ENCODE assay signal across 1 cellular context in the genomic region with DNA sequence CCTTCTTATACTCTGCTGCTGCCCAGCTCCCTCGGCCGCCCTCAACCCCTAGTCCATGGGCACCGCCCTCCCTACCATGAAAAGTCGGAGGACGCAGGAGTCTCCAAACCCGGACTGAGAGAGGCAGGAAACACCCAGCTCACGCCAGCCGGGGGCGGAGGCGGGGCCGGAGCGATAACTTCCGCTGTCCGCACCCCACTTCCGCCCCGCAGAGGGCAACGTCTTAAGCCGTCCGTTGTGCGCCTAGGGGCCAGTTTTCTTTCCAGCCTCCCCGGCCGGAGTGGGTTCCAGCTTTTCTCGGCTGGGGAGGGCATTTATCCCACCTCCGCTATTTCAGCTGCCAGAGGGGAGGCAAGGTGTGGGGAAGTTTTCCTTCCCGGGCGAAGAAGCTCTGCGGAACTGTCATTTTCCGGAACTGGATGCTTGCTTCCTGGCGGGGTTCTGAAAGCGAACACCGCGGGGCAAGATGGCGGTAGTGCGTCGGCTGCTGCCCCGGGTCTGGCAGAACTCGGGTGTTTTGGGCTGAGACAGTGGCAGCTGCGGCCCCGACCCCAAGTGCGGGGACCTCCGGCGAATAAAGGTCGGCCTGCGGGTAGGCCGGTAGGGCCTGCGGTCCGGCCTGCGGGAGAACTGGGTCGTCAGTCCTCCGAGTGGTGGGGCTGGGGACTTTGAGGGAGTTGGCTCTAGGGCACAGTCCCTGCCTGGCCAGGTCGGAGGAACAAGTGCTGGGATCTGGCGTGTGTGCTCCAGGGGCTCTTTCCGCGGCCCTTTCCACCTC.
A peak's percentile ranks its signal among the peaks of the same experiment; 100 is the strongest.
TF ChIP-seq lines count a peak whose summit lies in the region.

A gene with protein sequence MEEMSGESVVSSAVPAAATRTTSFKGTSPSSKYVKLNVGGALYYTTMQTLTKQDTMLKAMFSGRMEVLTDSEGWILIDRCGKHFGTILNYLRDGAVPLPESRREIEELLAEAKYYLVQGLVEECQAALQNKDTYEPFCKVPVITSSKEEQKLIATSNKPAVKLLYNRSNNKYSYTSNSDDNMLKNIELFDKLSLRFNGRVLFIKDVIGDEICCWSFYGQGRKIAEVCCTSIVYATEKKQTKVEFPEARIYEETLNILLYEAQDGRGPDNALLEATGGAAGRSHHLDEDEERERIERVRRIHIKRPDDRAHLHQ (minus strand): TSS at position 116 of the 778 bp plus-strand sequence. CDS start 38 bp downstream, at position 78.
A gene with protein sequence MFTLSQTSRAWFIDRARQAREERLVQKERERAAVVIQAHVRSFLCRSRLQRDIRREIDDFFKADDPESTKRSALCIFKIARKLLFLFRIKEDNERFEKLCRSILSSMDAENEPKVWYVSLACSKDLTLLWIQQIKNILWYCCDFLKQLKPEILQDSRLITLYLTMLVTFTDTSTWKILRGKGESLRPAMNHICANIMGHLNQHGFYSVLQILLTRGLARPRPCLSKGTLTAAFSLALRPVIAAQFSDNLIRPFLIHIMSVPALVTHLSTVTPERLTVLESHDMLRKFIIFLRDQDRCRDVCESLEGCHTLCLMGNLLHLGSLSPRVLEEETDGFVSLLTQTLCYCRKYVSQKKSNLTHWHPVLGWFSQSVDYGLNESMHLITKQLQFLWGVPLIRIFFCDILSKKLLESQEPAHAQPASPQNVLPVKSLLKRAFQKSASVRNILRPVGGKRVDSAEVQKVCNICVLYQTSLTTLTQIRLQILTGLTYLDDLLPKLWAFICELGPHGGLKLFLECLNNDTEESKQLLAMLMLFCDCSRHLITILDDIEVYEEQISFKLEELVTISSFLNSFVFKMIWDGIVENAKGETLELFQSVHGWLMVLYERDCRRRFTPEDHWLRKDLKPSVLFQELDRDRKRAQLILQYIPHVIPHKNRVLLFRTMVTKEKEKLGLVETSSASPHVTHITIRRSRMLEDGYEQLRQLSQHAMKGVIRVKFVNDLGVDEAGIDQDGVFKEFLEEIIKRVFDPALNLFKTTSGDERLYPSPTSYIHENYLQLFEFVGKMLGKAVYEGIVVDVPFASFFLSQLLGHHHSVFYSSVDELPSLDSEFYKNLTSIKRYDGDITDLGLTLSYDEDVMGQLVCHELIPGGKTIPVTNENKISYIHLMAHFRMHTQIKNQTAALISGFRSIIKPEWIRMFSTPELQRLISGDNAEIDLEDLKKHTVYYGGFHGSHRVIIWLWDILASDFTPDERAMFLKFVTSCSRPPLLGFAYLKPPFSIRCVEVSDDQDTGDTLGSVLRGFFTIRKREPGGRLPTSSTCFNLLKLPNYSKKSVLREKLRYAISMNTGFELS (plus strand): TSS at position 450 of the 778 bp plus-strand sequence. CDS start 5,918 bp downstream, outside the sequence.

TF ChIP-seq in liver, 16 proteins besides CTCF, POLR2A, EP300 and RAD21 (continued from another document):
- TF ChIP-seq REST (IDR thresholded peaks at IDR 0.05) (peak; percentile 85), FOXA1 (IDR thresholded peaks at IDR 0.05) (no peak), GABPA (IDR thresholded peaks at IDR 0.05 in 1 of 2, conservative IDR thresholded peaks at IDR 0.05 in 1 of 2) (peak; percentile 98 to 99)
